11 cellular contexts compared by ENCODE assay signal in the genomic region with DNA sequence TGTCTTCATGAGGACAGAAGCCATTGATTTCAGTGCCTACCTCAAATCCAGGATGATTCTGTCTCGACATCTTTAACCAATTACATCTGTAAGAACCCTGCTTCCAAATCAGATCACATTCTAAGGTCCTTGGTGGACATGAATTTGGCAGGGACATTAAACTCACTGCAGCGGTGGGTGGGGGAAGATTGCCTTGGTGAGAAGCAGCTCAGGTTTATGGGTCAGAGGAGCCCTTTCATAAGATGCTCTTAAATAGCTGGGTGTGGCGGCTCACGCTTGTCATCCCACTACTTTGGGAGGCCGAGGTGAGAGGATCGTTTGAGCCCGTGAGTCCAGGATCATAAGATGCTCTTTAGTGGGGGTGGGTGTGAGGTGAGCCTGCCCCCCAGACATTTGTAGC. TPM values are rescaled to one million over a fixed set of nuclear protein-coding genes. Genes with fewer than 3 reads are reported as not detected.
DNase-seq lines count a peak whose midpoint lies in the region; ATAC-seq, FAIRE-seq and TF ChIP-seq lines count a peak whose summit lies in the region.
"Had no signal": no experiment of that assay in that cellular context is flagged by ENCODE, and none has a peak within 500 bp of the region (broad histone marks: within the 10 kb centered on the region; RNA-seq: fewer than 3 reads in every experiment).

No MANE protein-coding gene starts in this region.

- H3K4me2 ChIP-seq in astrocyte (ENCODE audit: low read length), result peak overlapping the region; percentile 73

- H4K20me1 ChIP-seq in astrocyte (ENCODE audit: insufficient read depth, low read length), result peaks cover 92% of the 10 kb centered on the region

- H3K27me3 ChIP-seq in astrocyte (ENCODE audit: insufficient read depth, low read length), result no peaks in the 10 kb centered on the region
- no peaks in the 10 kb centered on the region for H3K27me3 ChIP-seq in lung (ENCODE audit: control insufficient read depth, insufficient read depth)
- no peaks in the 10 kb centered on the region for H3K27me3 ChIP-seq in suprapubic skin
- H3K27me3 ChIP-seq in MG63, result no peaks in the 10 kb centered on the region
- H3K27me3 ChIP-seq: testis had no signal

- H3K4me3 ChIP-seq in astrocyte (ENCODE audit: insufficient read depth, low read depth, low read length) (peak overlapping the region; percentile 22), lung (no peak overlapping the region), suprapubic skin (no peak overlapping the region), MG63 (no peak overlapping the region)
- H3K4me3 ChIP-seq: testis had no signal

- ATAC-seq in lung (ENCODE audit: insufficient read depth, low FRiP score), result no peak

- no peak overlapping the region for H2AFZ ChIP-seq in astrocyte (ENCODE audit: low read depth, low read length)

- TF ChIP-seq POLR2A in suprapubic skin (IDR thresholded peaks at IDR 0.05), result no peak

- H3K27me3 Mint-ChIP-seq in activated T-cell treated with anti-CD3 and anti-CD28 coated beads, Interleukin-2, amount 50 U/mL, for 24 hours, result no peaks in the 10 kb centered on the region
- no peaks in the 10 kb centered on the region for H3K27me3 Mint-ChIP-seq in astrocyte (ENCODE audit: low read depth, unreplicated experiment)

- H3K9me3 ChIP-seq in astrocyte (ENCODE audit: insufficient read depth, low read depth, low read length) (no peaks in the 10 kb centered on the region), lung (ENCODE audit: control insufficient read depth in 2 of 2, insufficient read depth in 1 of 2, low read length in 1 of 2) (no peaks in the 10 kb centered on the region), suprapubic skin (no peaks in the 10 kb centered on the region), MG63 (no peaks in the 10 kb centered on the region)
- H3K9me3 ChIP-seq: testis had no signal

- H3K36me3 Mint-ChIP-seq in activated T-cell treated with anti-CD3 and anti-CD28 coated beads, Interleukin-2, amount 50 U/mL, for 24 hours (ENCODE audit: low read depth), result peaks cover 62% of the 10 kb centered on the region
- peaks cover 13% of the 10 kb centered on the region for H3K36me3 Mint-ChIP-seq in astrocyte (ENCODE audit: low read depth, unreplicated experiment)

- no peak for FAIRE-seq in astrocyte (lab: Jason Lieb, UNC)

- H3K9me3 Mint-ChIP-seq in activated T-cell treated with anti-CD3 and anti-CD28 coated beads, Interleukin-2, amount 50 U/mL, for 24 hours, result no peaks in the 10 kb centered on the region
- H3K9me3 Mint-ChIP-seq in astrocyte (ENCODE audit: unreplicated experiment), result no peaks in the 10 kb centered on the region

- POLR2A ChIA-PET in GM10248 (lab: Yijun Ruan, JAX), result no interaction called here

- CTCF ChIA-PET in GM10248 (lab: Yijun Ruan, JAX), result interaction anchor here (1.1 kb wide), 1 partner anchor 22 kb away, joined by 4 read pairs; no protein-coding TSS in a partner anchor

- peaks cover 77% of the 10 kb centered on the region for H3K4me1 Mint-ChIP-seq in activated T-cell treated with anti-CD3 and anti-CD28 coated beads, Interleukin-2, amount 50 U/mL, for 24 hours (ENCODE audit: low read depth)
- H3K4me1 Mint-ChIP-seq in astrocyte (ENCODE audit: low read depth, unreplicated experiment), result peaks cover 53% of the 10 kb centered on the region

- H3K27ac Mint-ChIP-seq in activated T-cell treated with anti-CD3 and anti-CD28 coated beads, Interleukin-2, amount 50 U/mL, for 24 hours, result peak overlapping the region; percentile 88
- H3K27ac Mint-ChIP-seq in astrocyte (ENCODE audit: unreplicated experiment), result peak overlapping the region; percentile 98

- no peaks in the 10 kb centered on the region for H3K36me3 ChIP-seq in astrocyte (ENCODE audit: insufficient read depth, low read length)
- H3K36me3 ChIP-seq in lung (ENCODE audit: control insufficient read depth in 2 of 2, insufficient read depth in 2 of 2, low read length in 2 of 2), result peaks cover 0 to 1% of the 10 kb centered on the region in 2 donors
- H3K36me3 ChIP-seq in suprapubic skin, result no peaks in the 10 kb centered on the region
- no peaks in the 10 kb centered on the region; the same call in 1 of the 2 replicates for H3K36me3 ChIP-seq in MG63

- peak overlapping the region; percentile 80 for H3K27ac ChIP-seq in astrocyte (ENCODE audit: low read depth, low read length)
- peak overlapping the region; percentile 58 to 74 for H3K27ac ChIP-seq in lung (ENCODE audit: low read depth in 1 of 2, low read length in 1 of 2)
- peak overlapping the region; percentile 85 for H3K27ac ChIP-seq in suprapubic skin

- H3K4me3 Mint-ChIP-seq in activated T-cell treated with anti-CD3 and anti-CD28 coated beads, Interleukin-2, amount 50 U/mL, for 24 hours, result peak overlapping the region; percentile 0
- H3K4me3 Mint-ChIP-seq in astrocyte (ENCODE audit: unreplicated experiment), result peak overlapping the region; percentile 11

- TF ChIP-seq EP300 in suprapubic skin (IDR thresholded peaks at IDR 0.05), result no peak

- DNase-seq in activated T-cell treated with anti-CD3 and anti-CD28 coated beads, Interleukin-2, amount 50 U/mL, for 24 hours, result no peak
- no peak for DNase-seq in activated T-cell treated with anti-CD3 and anti-CD28 coated beads, Interleukin-2, amount 50 U/mL, for 48 hours
- peak; percentile 47 for DNase-seq in astrocyte (ENCODE audit: low read depth)
- no peak for DNase-seq in lung (ENCODE audit: low spot score)
- DNase-seq in suprapubic skin (ENCODE audit: low spot score in 2 of 2), result peak; percentile 66 to 76
- DNase-seq in MG63, result no peak
- no peak for DNase-seq in GM19240 (ENCODE audit: insufficient read length, low spot score)
- DNase-seq in GM10248 (ENCODE audit: extremely low spot score), result no peak
- DNase-seq: activated CD4-positive, CD25-positive, alpha-beta regulatory T cell; NCI-H1417 treated with DMSO at 0.1 percent for 48 hours had no signal

- WGBS in lung, 2 donors, result 88 to 93% methylated on average over 7 of the region's 7 CpGs
- 78% methylated on average over 7 of the region's 7 CpGs for WGBS in suprapubic skin

- H3K9ac ChIP-seq in astrocyte (ENCODE audit: low read length), result peak overlapping the region; percentile 64

- peaks cover 90% of the 10 kb centered on the region for H3K79me2 ChIP-seq in astrocyte (ENCODE audit: insufficient read depth, low read length)

- H3K4me1 ChIP-seq in astrocyte (ENCODE audit: insufficient read depth, low read length), result peaks cover 64% of the 10 kb centered on the region
- H3K4me1 ChIP-seq in lung (ENCODE audit: control insufficient read depth in 2 of 2, insufficient read depth in 2 of 2, low read length in 2 of 2), result peaks cover 27 to 48% of the 10 kb centered on the region in 2 donors
- H3K4me1 ChIP-seq in suprapubic skin, result peaks cover 90% of the 10 kb centered on the region

- TF ChIP-seq CTCF in astrocyte (IDR thresholded peaks at IDR 0.05; ENCODE audit: insufficient read depth, low read depth, low read length) (no peak), lung (IDR thresholded peaks at IDR 0.05; ENCODE audit: control extremely low read depth, extremely low read depth) (no peak), suprapubic skin (IDR thresholded peaks at IDR 0.05) (no peak), GM10248 (IDR thresholded peaks at IDR 0.05; ENCODE audit: control extremely low read depth, extremely low read depth, low read depth, missing control alignments) (no peak)

RNA-seq across cellular contexts. Expression of gene ELK3, which starts 42.9 kb away (rescaled TPM):
- 54.8 and 62.7 TPM in 2 replicates for total RNA-seq in astrocyte
- total RNA-seq in lung, result 10 to 100 TPM; 46.4 to 68.5 TPM
- 10 to 100 TPM in 1 of 2 donors, 1 to 10 TPM in 1; 9.1 to 34.2 TPM for polyA plus RNA-seq in lung
- total RNA-seq in suprapubic skin, result 10 to 100 TPM in 3 of 4 donors, 1 to 10 TPM in 1; 10.0 to 13.5 (median 11.0) TPM
- total RNA-seq in MG63 (2014; rRNA removed; shearing (Covaris generic); ENCODE audit: low replicate concordance), result 4.8 and 5.7 TPM in 2 replicates

Comparison
In these comparisons a context has a peak if more than half of its experiments do, and no peak if none do; other contexts are left out.
1. DNase-seq: peak in astrocyte (single experiment) and suprapubic skin (2 of 2); none in activated T-cell treated with anti-CD3 and anti-CD28 coated beads, Interleukin-2, amount 50 U/mL, for 24 hours (single experiment), activated T-cell treated with anti-CD3 and anti-CD28 coated beads, Interleukin-2, amount 50 U/mL, for 48 hours (0 of 2), lung (single experiment), MG63 (single experiment), GM19240 (single experiment) and GM10248 (single experiment).
2. Peak in every context shown above with its lines, with median percentiles within 50 percentile points of each other: H3K27ac ChIP-seq.